ENCODE assay signal across 1 cellular context in genomic region chr3:56869157-56869889, GRCh38.
TF ChIP-seq lines count a peak whose summit lies in the region.

No MANE protein-coding gene starts in this region.

TF ChIP-seq in HCT116, 20 proteins besides CTCF, POLR2A, EP300 and RAD21 (continued from another document):
- TF ChIP-seq REST (IDR thresholded peaks at IDR 0.05; ENCODE audit: low read depth) (no peak), POLR2AphosphoS5 (IDR thresholded peaks at IDR 0.05; ENCODE audit: low read depth, low read length) (no peak), CEBPB (IDR thresholded peaks at IDR 0.05; ENCODE audit: low read depth) (no peak), SRF (IDR thresholded peaks at IDR 0.05; ENCODE audit: low read depth) (no peak)
- TF ChIP-seq, protein P1, sequence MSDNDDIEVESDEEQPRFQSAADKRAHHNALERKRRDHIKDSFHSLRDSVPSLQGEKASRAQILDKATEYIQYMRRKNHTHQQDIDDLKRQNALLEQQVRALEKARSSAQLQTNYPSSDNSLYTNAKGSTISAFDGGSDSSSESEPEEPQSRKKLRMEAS (IDR thresholded peaks at IDR 0.05), result no peak
